In the genomic region with DNA sequence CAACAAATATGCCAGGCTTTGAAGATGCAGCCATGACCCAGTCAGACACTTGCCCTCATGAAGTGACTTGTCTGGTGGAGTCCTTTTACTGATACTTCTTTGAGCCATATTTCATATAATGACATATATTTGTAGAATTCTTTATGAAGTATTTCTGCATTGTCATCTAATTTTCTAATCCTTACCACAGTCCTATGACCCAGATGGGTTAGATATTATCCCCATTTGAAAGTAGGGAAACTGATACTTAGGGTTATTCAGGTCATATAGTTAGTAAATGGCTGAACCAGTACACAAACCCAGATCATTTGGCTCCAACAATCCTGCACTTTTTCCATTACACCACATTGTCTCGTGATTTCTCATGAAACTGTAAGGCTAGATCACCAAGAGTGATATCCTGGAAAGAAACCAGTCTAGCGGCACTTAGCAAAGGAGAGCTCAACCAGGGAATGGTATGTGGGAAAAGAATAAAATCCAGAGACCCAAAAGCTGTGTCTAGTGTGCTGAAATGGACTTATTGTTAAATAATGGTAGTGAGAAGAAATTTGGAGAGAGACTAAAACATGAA, we compare ENCODE assay signal across 15 cellular contexts. TPM values are rescaled to one million over a fixed set of nuclear protein-coding genes. Genes with fewer than 3 reads are reported as not detected.
DNase-seq lines count a peak whose midpoint lies in the region; ATAC-seq and TF ChIP-seq lines count a peak whose summit lies in the region.
"Had no signal": no experiment of that assay in that cellular context is flagged by ENCODE, and none has a peak within 500 bp of the region (broad histone marks: within the 10 kb centered on the region; RNA-seq: fewer than 3 reads in every experiment).

No MANE protein-coding gene starts in this region.

- H3K4me3 Mint-ChIP-seq in MCF 10A (ENCODE audit: unreplicated experiment): no peak overlapping the region
- H3K4me3 Mint-ChIP-seq: CD14-positive monocyte, GM23338 had no signal

- no peak overlapping the region for H3K27ac Mint-ChIP-seq in MCF 10A (ENCODE audit: low read depth, unreplicated experiment)
- H3K27ac Mint-ChIP-seq: CD14-positive monocyte had no signal

- no peak overlapping the region for H3K4me3 ChIP-seq in mammary epithelial cell (replicated peaks in 1 of 3; ENCODE audit: insufficient read depth in 1 of 3, low read depth in 2 of 3, low read length in 3 of 3)
- H3K4me3 ChIP-seq in IMR-90 (ENCODE audit: insufficient read depth, low read depth, low read length): no peak overlapping the region
- no peak overlapping the region for H3K4me3 ChIP-seq in trophoblast cell (ENCODE audit: low read depth, low read length)
- H3K4me3 ChIP-seq in adrenal gland: no peak overlapping the region
- H3K4me3 ChIP-seq: GM23338, HAP-1 had no signal

- H3K9me1 ChIP-seq in IMR-90 (ENCODE audit: insufficient read depth, low read length): peaks cover 5% of the 10 kb centered on the region

- H3K4me1 Mint-ChIP-seq in MCF 10A (ENCODE audit: insufficient read depth, unreplicated experiment): peaks cover 13% of the 10 kb centered on the region
- H3K4me1 Mint-ChIP-seq: CD14-positive monocyte, GM23338 had no signal

- no peak overlapping the region for H2BK15ac ChIP-seq in IMR-90 (ENCODE audit: low read depth, low read length)

- TF ChIP-seq CTCF in mammary epithelial cell (conservative IDR thresholded peaks at IDR 0.05 in 1 of 2, IDR thresholded peaks at IDR 0.05 in 1 of 2; ENCODE audit: extremely low read depth in 1 of 2, insufficient read depth in 1 of 2, low read depth in 1 of 2, low read length in 2 of 2) (no peak), MCF 10A (IDR thresholded peaks at IDR 0.05; ENCODE audit: unreplicated experiment) (no peak), IMR-90 (conservative IDR thresholded peaks at IDR 0.05; ENCODE audit: low read depth, low read length) (no peak), adrenal gland (IDR thresholded peaks at IDR 0.05) (no peak)

- dilution Hi-C loops in mammary epithelial cell (cut with HindIII; ENCODE audit: low sequenced_read_pairs): no loop called here
- dilution Hi-C loops in IMR-90 (cut with HindIII; ENCODE audit: low sequenced_read_pairs, unreplicated experiment): no loop called here

- H2AK5ac ChIP-seq in IMR-90 (ENCODE audit: low read depth, low read length) (no peak overlapping the region), trophoblast cell (ENCODE audit: low read length) (no peak overlapping the region)

- H3K4me1 ChIP-seq in mammary epithelial cell (ENCODE audit: insufficient read depth, low read length) (peaks cover 18% of the 10 kb centered on the region), IMR-90 (ENCODE audit: control insufficient read depth, insufficient read depth, low read length) (peaks cover 2% of the 10 kb centered on the region; the same call in 1 of the 2 replicates), trophoblast cell (ENCODE audit: control insufficient read depth in 1 of 2, insufficient read depth in 2 of 2, low read length in 2 of 2) (no peaks in the 10 kb centered on the region), adrenal gland (replicated peaks in 1 of 2) (no peaks in the 10 kb centered on the region)
- H3K4me1 ChIP-seq: HAP-1 had no signal

- H3K23ac ChIP-seq in IMR-90 (ENCODE audit: low read depth, low read length) (no peak overlapping the region), trophoblast cell (ENCODE audit: low read length) (no peak overlapping the region)

- H4K5ac ChIP-seq in IMR-90 (ENCODE audit: low read depth, low read length): no peak overlapping the region

- H3K27ac ChIP-seq in mammary epithelial cell (ENCODE audit: insufficient read depth, low read depth, low read length) (peak overlapping the region; percentile 3), IMR-90 (ENCODE audit: insufficient read depth, low read length) (no peak overlapping the region), trophoblast cell (ENCODE audit: low read depth, low read length) (no peak overlapping the region), adrenal gland (no peak overlapping the region)

- H4K12ac ChIP-seq in trophoblast cell (ENCODE audit: low read depth, low read length): no peak overlapping the region

- POLR2A ChIA-PET in MCF 10A (lab: Yijun Ruan, JAX) (interaction anchor here (0.7 kb wide), 1 partner anchor 88 kb away, joined by 3 read pairs; no protein-coding TSS in a partner anchor), IMR-90 (lab: Charles Lee; ENCODE audit: unreplicated experiment) (no interaction called here)

- no peak overlapping the region for H2BK12ac ChIP-seq in trophoblast cell (ENCODE audit: low read length)

- intact Hi-C loops in mammary epithelial cell (cut with micrococcal nuclease) (no loop called here), MCF 10A (cut with micrococcal nuclease) (no loop called here), IMR-90 (cut with micrococcal nuclease) (no loop called here), adrenal gland (cut with DNase I) (no loop called here)

- H3K9me3 Mint-ChIP-seq in MCF 10A (ENCODE audit: unreplicated experiment): no peaks in the 10 kb centered on the region
- H3K9me3 Mint-ChIP-seq: GM23338 had no signal

- H3K27me3 Mint-ChIP-seq in MCF 10A (ENCODE audit: insufficient read depth, unreplicated experiment): no peaks in the 10 kb centered on the region

- H3K9me3 ChIP-seq in mammary epithelial cell (replicated peaks; ENCODE audit: insufficient read depth, low read length): no peaks in the 10 kb centered on the region
- peaks cover 2% of the 10 kb centered on the region; the same call in 1 of the 2 replicates for H3K9me3 ChIP-seq in IMR-90 (ENCODE audit: control insufficient read depth, insufficient read depth, low read length)
- H3K9me3 ChIP-seq in trophoblast cell (ENCODE audit: insufficient read depth, low read depth, low read length): no peaks in the 10 kb centered on the region
- no peaks in the 10 kb centered on the region for H3K9me3 ChIP-seq in adrenal gland (replicated peaks in 1 of 3)
- H3K9me3 ChIP-seq: HAP-1 had no signal

- ATAC-seq in IMR-90 (ENCODE audit: low read depth) (no peak), GM21825 (IDR thresholded peaks at IDR 0.05; ENCODE audit: unreplicated experiment) (no peak)

- H3K4me2 ChIP-seq in mammary epithelial cell (ENCODE audit: insufficient read depth, low read depth, low read length) (no peak overlapping the region), IMR-90 (ENCODE audit: low read depth, low read length) (peak overlapping the region; percentile 1; the same call in 1 of the 2 replicates), trophoblast cell (ENCODE audit: low read length) (no peak overlapping the region)
- H3K4me2 ChIP-seq: GM23338 had no signal

- H3K79me2 ChIP-seq in mammary epithelial cell (ENCODE audit: insufficient read depth, low read length): peaks cover 43% of the 10 kb centered on the region
- no peaks in the 10 kb centered on the region for H3K79me2 ChIP-seq in trophoblast cell (ENCODE audit: control insufficient read depth, insufficient read depth, low read length, poor library complexity)

- CTCF ChIA-PET in mammary epithelial cell (lab: Charles Lee; ENCODE audit: low non-redundant PET) (no interaction called here), MCF 10A (lab: Yijun Ruan, JAX) (no interaction called here), IMR-90 (lab: Yijun Ruan, JAX) (interaction anchor here (0.6 kb wide), 1 partner anchor 13 kb away, joined by 3 read pairs; no protein-coding TSS in a partner anchor)

- H3K56ac ChIP-seq in IMR-90 (ENCODE audit: extremely low read depth, insufficient read depth, low read length): no peak overlapping the region

- in situ Hi-C loops in mammary epithelial cell (cut with MboI; ENCODE audit: low sequenced_read_pairs in 2 of 2) (no loop called here), IMR-90 (cut with MboI; ENCODE audit: low sequenced_read_pairs) (no loop called here)

- no TSS peak for BruUV-seq in mammary epithelial cell (replicated peaks; lab: Mats Ljungman, UMichigan)
- BruUV-seq in MCF 10A (replicated peaks; lab: Mats Ljungman, UMichigan): no TSS peak
- no TSS peak for BruUV-seq in IMR-90 (replicated peaks; lab: Mats Ljungman, UMichigan)

- WGBS in mammary epithelial cell (ENCODE audit: low coverage, missing lambda C conversion rate): 50% methylated on average over 2 of the region's 2 CpGs
- WGBS in IMR-90 (ENCODE audit: extremely low coverage in 2 of 2, insufficient read length in 1 of 2), 2 experiments: no CpG with 5 or more reads among the region's 2 CpGs
- no CpG with 5 or more reads among the region's 2 CpGs for WGBS in trophoblast cell (ENCODE audit: extremely low coverage, insufficient coverage, insufficient read length)
- 78 to 87% (median 85%) methylated on average over 2 of the region's 2 CpGs for WGBS in adrenal gland, 4 donors

- no peak overlapping the region for H2BK20ac ChIP-seq in IMR-90 (ENCODE audit: low read depth, low read length)

- H2BK5ac ChIP-seq in IMR-90 (ENCODE audit: low read depth, low read length, poor library complexity, severe bottlenecking) (no peak overlapping the region), trophoblast cell (ENCODE audit: low read depth, low read length, poor library complexity) (no peak overlapping the region)

- no peaks in the 10 kb centered on the region for H3K36me3 Mint-ChIP-seq in MCF 10A (ENCODE audit: insufficient read depth, unreplicated experiment)
- H3K36me3 Mint-ChIP-seq: CD14-positive monocyte had no signal

- H3K79me1 ChIP-seq in IMR-90 (ENCODE audit: low read depth in 1 of 2, low read length in 2 of 2) (peaks cover 22 to 29% of the 10 kb centered on the region in 2 experiments; a peak in 3 of 4 replicates), trophoblast cell (ENCODE audit: low read length) (no peaks in the 10 kb centered on the region)

- H4K8ac ChIP-seq in IMR-90 (ENCODE audit: low read depth in 2 of 2, low read length in 2 of 2) (no peak overlapping the region), trophoblast cell (ENCODE audit: low read depth, low read length) (no peak overlapping the region)

- H3K18ac ChIP-seq in IMR-90 (ENCODE audit: low read depth, low read length): 0 out of 2 replicates have a peak overlapping the region, but pooled peaks have one; percentile 34
- no peak overlapping the region for H3K18ac ChIP-seq in trophoblast cell (ENCODE audit: low read length)

- no peak for TF ChIP-seq RAD21 in IMR-90 (IDR thresholded peaks at IDR 0.05; ENCODE audit: low read length)

- H4K20me1 ChIP-seq in mammary epithelial cell (ENCODE audit: insufficient read depth, low read length) (no peaks in the 10 kb centered on the region), IMR-90 (ENCODE audit: insufficient read depth, low read length) (no peaks in the 10 kb centered on the region)

- H3K14ac ChIP-seq in IMR-90 (replicated peaks; ENCODE audit: low read depth, low read length) (no peak overlapping the region), trophoblast cell (ENCODE audit: low read length) (no peak overlapping the region)

- DNase-seq in mammary epithelial cell (no peak), MCF 10A (ENCODE audit: unreplicated experiment) (no peak), IMR-90 (no peak), fibroblast of gingiva (ENCODE audit: low read depth) (peak; percentile 4), trophoblast cell (peak; percentile 28 to 84), SKM-1 (lab: John Stamatoyannopoulos, UW; ENCODE audit: unreplicated experiment) (no peak), adrenal gland (no peak)
- DNase-seq: NCI-H1694, NCI-H2081, NCI-H748 treated with DMSO at 0.1 percent for 48 hours, SIG-M5 had no signal

- H3K27me3 ChIP-seq in mammary epithelial cell (ENCODE audit: insufficient read depth, low read length) (no peaks in the 10 kb centered on the region), IMR-90 (ENCODE audit: control insufficient read depth, insufficient read depth, low read length) (no peaks in the 10 kb centered on the region), trophoblast cell (ENCODE audit: insufficient read depth, low read length) (no peaks in the 10 kb centered on the region), adrenal gland (no peaks in the 10 kb centered on the region)

- H3K36me3 ChIP-seq in mammary epithelial cell (ENCODE audit: insufficient read depth, low read length) (no peaks in the 10 kb centered on the region), IMR-90 (ENCODE audit: control insufficient read depth, insufficient read depth, low read length) (no peaks in the 10 kb centered on the region), trophoblast cell (ENCODE audit: control insufficient read depth in 1 of 2, insufficient read depth in 2 of 2, low read length in 2 of 2) (peaks cover 0 to 2% of the 10 kb centered on the region in 2 experiments), adrenal gland (replicated peaks in 1 of 2) (no peaks in the 10 kb centered on the region)
- H3K36me3 ChIP-seq: HAP-1 had no signal

- H3K4ac ChIP-seq in IMR-90 (ENCODE audit: low read depth, low read length) (no peak overlapping the region), trophoblast cell (ENCODE audit: low read depth, low read length) (no peak overlapping the region)

- H3K9ac ChIP-seq in mammary epithelial cell (ENCODE audit: insufficient read depth, low read length): no peak overlapping the region
- H3K9ac ChIP-seq in IMR-90 (ENCODE audit: low read depth, low read length): no peak overlapping the region
- H3K9ac ChIP-seq in trophoblast cell (ENCODE audit: low read length): no peak overlapping the region

- H4K91ac ChIP-seq in IMR-90 (ENCODE audit: insufficient read depth, low read depth, low read length) (no peak overlapping the region), trophoblast cell (ENCODE audit: low read depth, low read length) (no peak overlapping the region)

- peak overlapping the region; percentile 0; the same call in 1 of the 2 replicates for H2BK120ac ChIP-seq in IMR-90 (ENCODE audit: low read depth, low read length)
- no peak overlapping the region for H2BK120ac ChIP-seq in trophoblast cell (ENCODE audit: insufficient read depth, low read length, poor library complexity)

- no peak overlapping the region for H2AK9ac ChIP-seq in IMR-90 (replicated peaks; ENCODE audit: low read depth, low read length, poor library complexity)

- H2AFZ ChIP-seq in mammary epithelial cell (ENCODE audit: low read depth, low read length) (no peak overlapping the region), IMR-90 (replicated peaks; ENCODE audit: low read length, poor library complexity) (no peak overlapping the region), trophoblast cell (ENCODE audit: insufficient read depth, low read length, poor library complexity) (no peak overlapping the region)
- H2AFZ ChIP-seq: GM23338 had no signal

- TF ChIP-seq POLR2A in IMR-90 (IDR thresholded peaks at IDR 0.05; ENCODE audit: low read depth, low read length) (no peak), adrenal gland (IDR thresholded peaks at IDR 0.05) (no peak)

RNA-seq across cellular contexts. Expression of a gene that starts 49.6 kb away (rescaled TPM):
- total RNA-seq in mammary epithelial cell: 10 to 100 TPM; 35.4 to 42.0 TPM
- 10.2 TPM for polyA plus RNA-seq in mammary epithelial cell
- polyA minus RNA-seq in mammary epithelial cell: 39.3 TPM
- total RNA-seq in MCF 10A (2022): 21.9 and 23.9 TPM in 2 replicates
- 28.7 and 29.4 TPM in 2 replicates for total RNA-seq in IMR-90 (2012; rRNA removed)
- 6.6 and 8.3 TPM in 2 replicates for polyA plus RNA-seq in IMR-90 (2012; rRNA removed)
- polyA plus RNA-seq in IMR-90 (2012; cell fraction: cytosol; rRNA removed): 1.9 and 3.2 TPM in 2 replicates
- polyA plus RNA-seq in IMR-90 (2012; cell fraction: nucleus; rRNA removed; ENCODE audit: low replicate concordance): 1.0 and 5.1 TPM in 2 replicates
- polyA plus RNA-seq in trophoblast cell (2013): 6.1 and 6.7 TPM in 2 replicates
- 10 to 100 TPM; 13.7 to 28.9 (median 23.9) TPM for total RNA-seq in adrenal gland
- polyA plus RNA-seq in adrenal gland: 10 to 100 TPM in 1 of 3 donors, 1 to 10 TPM in 2; 3.4 to 17.8 (median 3.4) TPM
- polyA plus RNA-seq: CD14-positive monocyte had no signal

Comparison
In these comparisons a context has a peak if more than half of its experiments do, and no peak if none do; other contexts are left out.
1. DNase-seq: peak in fibroblast of gingiva (single experiment) and trophoblast cell (2 of 2); none in mammary epithelial cell (single experiment), MCF 10A (single experiment), IMR-90 (single experiment), SKM-1 (single experiment) and adrenal gland (0 of 7).